In the genomic region with DNA sequence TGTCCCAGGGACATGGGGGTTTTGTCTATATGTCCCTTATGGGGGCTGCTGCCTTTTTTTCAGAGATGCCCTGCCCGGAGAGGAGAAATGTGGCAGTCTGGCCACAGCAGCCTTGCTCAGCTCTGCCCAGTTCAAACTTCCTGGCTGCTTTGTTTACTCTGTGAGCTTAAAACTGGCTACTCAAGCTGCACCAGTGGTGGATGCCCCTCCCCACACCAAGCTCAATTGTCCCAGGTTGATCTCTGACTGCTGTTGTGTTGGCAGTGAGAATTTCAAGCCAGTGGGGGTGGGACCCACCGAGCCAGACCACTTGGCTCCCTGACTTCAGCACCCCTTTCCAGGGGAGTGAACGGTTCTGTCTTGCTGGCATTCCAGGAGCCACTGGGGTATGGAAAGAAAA, we compare ENCODE assay signal across 23 cellular contexts.
"Had no signal": no experiment of that assay in that cellular context is flagged by ENCODE, and none has a peak within 500 bp of the region (broad histone marks: within the 10 kb centered on the region; RNA-seq: fewer than 3 reads in every experiment).

No MANE protein-coding gene starts in this region.

- DNase-seq: activated CD4-positive, alpha-beta T cell treated with anti-CD3 and anti-CD28 coated beads for 4 hours; activated CD4-positive, alpha-beta T cell treated with anti-CD3 and anti-CD28 coated beads, Interleukin-2, amount 50 U/mL, for 48 hours; activated CD4-positive, CD25-positive, alpha-beta regulatory T cell; activated CD8-positive, alpha-beta memory T cell treated with anti-CD3 and anti-CD28 coated beads, Interleukin-2, amount 50 U/mL, for 48 hours; activated naive CD4-positive, alpha-beta T cell; activated naive CD8-positive, alpha-beta T cell treated with anti-CD3 and anti-CD28 coated beads, Interleukin-2, amount 10 ng/mL, durations not matched to agents 7 days and 5 days; activated T-cell treated with anti-CD3 and anti-CD28 coated beads, Interleukin-2, amount 50 U/mL, for 4 hours; amniotic stem cell; cerebellar nuclear complex; heart left ventricle; islet precursor cell; left cardiac atrium; ovary; right cardiac atrium; stimulated activated CD4-positive, alpha-beta T cell treated with anti-CD3 and anti-CD28 coated beads, Interleukin-2, amount 100 ng/mL, for 24 hours; stomach; T1000; trophoblast cell had no signal

- H3K4me1 ChIP-seq: heart left ventricle, stomach, vagina had no signal

- H3K27ac ChIP-seq: coronary artery, epithelial cell of prostate, heart left ventricle, ovary, skin epidermis, stomach, vagina had no signal

- H3K4me3 ChIP-seq: coronary artery, heart left ventricle, ovary, skin epidermis, stomach, vagina had no signal

- ATAC-seq: activated T-cell treated with anti-CD3 and anti-CD28 coated beads, Interleukin-2, amount 50 U/mL, for 4 hours; heart left ventricle; left cardiac atrium; right cardiac atrium; stimulated activated memory B cell treated with anti-CD40 and anti-IgM and Interleukin-4, amounts not matched to agents 10 μg/mL and 1 μg/mL and 100 μg/mL, for 72 hours had no signal

- H3K36me3 ChIP-seq: heart left ventricle, ovary, stomach, vagina had no signal

- H3K9me3 ChIP-seq: ovary, vagina had no signal

- H3K27me3 ChIP-seq: ovary, stomach, vagina had no signal
